20 cellular contexts compared by ENCODE assay signal in genomic region chr14:93717968-93718320, GRCh38.
DNase-seq lines count a peak whose midpoint lies in the region; TF ChIP-seq lines count a peak whose summit lies in the region.
"Had no signal": no experiment of that assay in that cellular context is flagged by ENCODE, and none has a peak within 500 bp of the region (broad histone marks: within the 10 kb centered on the region; RNA-seq: fewer than 3 reads in every experiment).

No MANE protein-coding gene starts in this region.

- no peak overlapping the region for H3K9ac ChIP-seq in BLaER1
- no peak overlapping the region for H3K9ac ChIP-seq in neuronal stem cell (ENCODE audit: low read depth, low read length, poor library complexity)

- peak overlapping the region; percentile 19 for H2AK5ac ChIP-seq in neuronal stem cell (ENCODE audit: low read depth, low read length)

- H3K27me3 ChIP-seq in BLaER1 (no peaks in the 10 kb centered on the region), neuronal stem cell (ENCODE audit: control insufficient read depth in 3 of 3, insufficient read depth in 3 of 3, low read depth in 1 of 3, low read length in 3 of 3) (no peaks in the 10 kb centered on the region)
- H3K27me3 ChIP-seq: BE2C had no signal

- H3K27ac Mint-ChIP-seq in T-helper 2 cell treated with Interferon-gamma antibody and Interleukin-4, amounts not matched to agents 5 μg/mL and 100 μg/mL, for 36 hours = no peak overlapping the region
- H3K27ac Mint-ChIP-seq: CD4-positive, CD25-positive, alpha-beta regulatory T cell; CD8-positive, alpha-beta memory T cell; HFFc6 had no signal

- H3K4me2 ChIP-seq in BLaER1 (peak overlapping the region; percentile 36; the same call in 1 of the 2 replicates), neuronal stem cell (ENCODE audit: insufficient read depth, low read length, poor library complexity, severe bottlenecking) (no peak overlapping the region)
- H3K4me2 ChIP-seq: A549 had no signal

- H3K9me3 Mint-ChIP-seq in T-helper 2 cell treated with Interferon-gamma antibody and Interleukin-4, amounts not matched to agents 5 μg/mL and 100 μg/mL, for 36 hours = no peaks in the 10 kb centered on the region

- H3K4me1 ChIP-seq in BLaER1 (peaks cover 16% of the 10 kb centered on the region), neuronal stem cell (ENCODE audit: control insufficient read depth in 2 of 2, insufficient read depth in 1 of 2, low read depth in 1 of 2, low read length in 2 of 2) (peaks cover 0 to 6% of the 10 kb centered on the region in 2 donors)
- H3K4me1 ChIP-seq: A549, BE2C, HAP-1 had no signal

- H2BK15ac ChIP-seq in neuronal stem cell (ENCODE audit: low read length) = no peak overlapping the region

- in situ Hi-C loops in GM13976 (cut with MboI; ENCODE audit: low sequenced_read_pairs, unreplicated experiment) = no loop called here

- no peak overlapping the region for H3K4me3 Mint-ChIP-seq in T-helper 2 cell treated with Interferon-gamma antibody and Interleukin-4, amounts not matched to agents 5 μg/mL and 100 μg/mL, for 36 hours
- H3K4me3 Mint-ChIP-seq: CD4-positive, CD25-positive, alpha-beta regulatory T cell; CD8-positive, alpha-beta memory T cell; HFFc6 had no signal

- no peaks in the 10 kb centered on the region for H3K4me1 Mint-ChIP-seq in T-helper 2 cell treated with Interferon-gamma antibody and Interleukin-4, amounts not matched to agents 5 μg/mL and 100 μg/mL, for 36 hours (ENCODE audit: low read depth)
- H3K4me1 Mint-ChIP-seq: CD4-positive, CD25-positive, alpha-beta regulatory T cell; CD8-positive, alpha-beta memory T cell had no signal

- H2BK12ac ChIP-seq in neuronal stem cell (ENCODE audit: low read length) = no peak overlapping the region

- no peak overlapping the region for H3K4ac ChIP-seq in neuronal stem cell (ENCODE audit: low read length)

- H2BK5ac ChIP-seq in neuronal stem cell (ENCODE audit: low read length) = no peak overlapping the region

- WGBS in neuronal stem cell (ENCODE audit: extremely low coverage in 2 of 2, insufficient read length in 2 of 2, insufficient replicate concordance in 1 of 2), 2 donors = no CpG with 5 or more reads among the region's 6 CpGs

- no peak overlapping the region for H3K4me3 ChIP-seq in BLaER1
- no peak overlapping the region for H3K4me3 ChIP-seq in neuronal stem cell (ENCODE audit: low read length in 2 of 2)
- H3K4me3 ChIP-seq: A549, HAP-1 had no signal

- no peaks in the 10 kb centered on the region for H3K36me3 Mint-ChIP-seq in T-helper 2 cell treated with Interferon-gamma antibody and Interleukin-4, amounts not matched to agents 5 μg/mL and 100 μg/mL, for 36 hours (ENCODE audit: low read depth)

- no peak for TF ChIP-seq CTCF in GM13976 (IDR thresholded peaks at IDR 0.05; ENCODE audit: borderline replicate concordance, control extremely low read depth, extremely low read depth, insufficient read depth, missing control alignments)

- H4K91ac ChIP-seq in neuronal stem cell (ENCODE audit: low read depth, low read length, poor library complexity) = no peak overlapping the region

- no peaks in the 10 kb centered on the region for H4K20me1 ChIP-seq in BLaER1

- no peaks in the 10 kb centered on the region for H3K9me3 ChIP-seq in BLaER1
- no peaks in the 10 kb centered on the region for H3K9me3 ChIP-seq in neuronal stem cell (replicated peaks in 1 of 2; ENCODE audit: control insufficient read depth in 2 of 2, insufficient read depth in 1 of 2, low read depth in 1 of 2, low read length in 2 of 2)
- H3K9me3 ChIP-seq: A549, BE2C, HAP-1 had no signal

- no peak overlapping the region for H2BK120ac ChIP-seq in neuronal stem cell (ENCODE audit: low read depth, low read length)

- no peak overlapping the region for H4K8ac ChIP-seq in neuronal stem cell (ENCODE audit: low read depth, low read length)

- H3K27ac ChIP-seq in BLaER1 = no peak overlapping the region
- H3K27ac ChIP-seq in neuronal stem cell (replicated peaks; ENCODE audit: low read length) = no peak overlapping the region
- H3K27ac ChIP-seq: A549, C4-2B had no signal

- H3K23ac ChIP-seq in neuronal stem cell (ENCODE audit: low read depth, low read length, poor library complexity) = no peak overlapping the region

- no peaks in the 10 kb centered on the region for H3K36me3 ChIP-seq in BLaER1
- H3K36me3 ChIP-seq in neuronal stem cell (replicated peaks in 1 of 2; ENCODE audit: control insufficient read depth in 2 of 2, insufficient read depth in 2 of 2, low read length in 2 of 2) = peaks cover 0 to 3% of the 10 kb centered on the region in 2 donors

- H3K18ac ChIP-seq in neuronal stem cell (ENCODE audit: low read length) = no peak overlapping the region

- DNase-seq in GM13976 (ENCODE audit: low spot score) (peak; percentile 20), neuronal stem cell (ENCODE audit: low spot score) (no peak), superior temporal gyrus (ENCODE audit: extremely low spot score) (no peak), EL (no peak)
- DNase-seq in T-helper 2 cell treated with Interferon-gamma antibody and Interleukin-4, amounts not matched to agents 5 μg/mL and 100 μg/mL, for 36 hours (ENCODE audit: low spot score) = no peak
- DNase-seq: 8988T; ACHN; AML-193; BE2C; CD4-positive, CD25-positive, alpha-beta regulatory T cell; CD8-positive, alpha-beta memory T cell; DMS 273 treated with DMSO at 0.1 percent for 48 hours; DMS79; GF-D8; GOT3; HFFc6 had no signal

- no peak overlapping the region for H3K14ac ChIP-seq in neuronal stem cell (ENCODE audit: low read length)

- H3K27me3 Mint-ChIP-seq in T-helper 2 cell treated with Interferon-gamma antibody and Interleukin-4, amounts not matched to agents 5 μg/mL and 100 μg/mL, for 36 hours (ENCODE audit: low read depth) = no peaks in the 10 kb centered on the region

- no peaks in the 10 kb centered on the region for H3K79me1 ChIP-seq in neuronal stem cell (ENCODE audit: low read depth, low read length)

- no peak overlapping the region for H2AFZ ChIP-seq in neuronal stem cell (ENCODE audit: low read length)
